ENCODE assay signal across 8 cellular contexts in the genomic region with DNA sequence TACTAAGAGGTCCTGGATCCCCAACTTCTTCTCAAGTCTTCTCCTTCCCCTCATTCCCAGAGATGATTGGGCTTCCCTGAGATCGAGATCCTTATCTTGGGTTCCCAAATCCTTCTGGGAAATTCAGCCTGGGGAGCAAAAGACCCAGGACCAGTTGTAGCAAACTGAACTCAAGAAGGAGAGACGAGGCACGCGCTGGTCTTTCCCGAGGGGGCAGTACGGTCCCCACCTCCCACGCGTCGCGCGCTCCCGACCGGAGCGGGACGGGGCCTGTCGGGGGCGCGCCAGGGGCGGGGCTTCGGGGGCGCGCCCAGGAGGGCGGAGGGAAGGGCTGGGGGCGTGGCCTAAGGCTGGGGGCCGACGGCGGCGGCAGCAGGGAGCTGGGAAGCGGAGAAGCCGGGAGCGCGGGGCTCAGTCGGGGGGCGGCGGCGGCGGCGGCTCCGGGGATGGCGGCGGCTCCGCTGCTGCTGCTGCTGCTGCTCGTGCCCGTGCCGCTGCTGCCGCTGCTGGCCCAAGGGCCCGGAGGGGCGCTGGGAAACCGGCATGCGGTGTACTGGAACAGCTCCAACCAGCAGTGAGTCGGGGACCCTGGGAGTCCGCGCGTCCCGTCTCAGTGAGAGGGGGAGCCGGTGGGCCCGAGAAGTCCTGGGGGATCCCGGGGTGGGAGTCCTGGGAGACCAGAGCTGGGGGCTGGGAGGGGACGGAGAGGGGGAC. TPM values are rescaled to one million over a fixed set of nuclear protein-coding genes. Genes with fewer than 3 reads are reported as not detected.
DNase-seq lines count a peak whose midpoint lies in the region; ATAC-seq, FAIRE-seq and TF ChIP-seq lines count a peak whose summit lies in the region.

A gene with protein sequence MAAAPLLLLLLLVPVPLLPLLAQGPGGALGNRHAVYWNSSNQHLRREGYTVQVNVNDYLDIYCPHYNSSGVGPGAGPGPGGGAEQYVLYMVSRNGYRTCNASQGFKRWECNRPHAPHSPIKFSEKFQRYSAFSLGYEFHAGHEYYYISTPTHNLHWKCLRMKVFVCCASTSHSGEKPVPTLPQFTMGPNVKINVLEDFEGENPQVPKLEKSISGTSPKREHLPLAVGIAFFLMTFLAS (plus strand): TSS at position 342 of the 714 bp plus-strand sequence. CDS start 105 bp downstream, at position 447.

- RAD21 ChIA-PET in HCT116 (lab: Charles Lee; ENCODE audit: low non-redundant PET in 1 of 2, low total read pairs in 2 of 2, uncharacterized antibody in 2 of 2, unreplicated experiment in 2 of 2) = interaction anchor here (0.7 to 1.5 kb wide), 2 partner anchors 15 to 349 kb away, joined by 3 to 4 read pairs; a partner anchor contains a TSS

- H3K9me3 Mint-ChIP-seq in activated naive CD4-positive, alpha-beta T cell treated with anti-CD3 and anti-CD28 coated beads, Interleukin-2, amount 50 U/mL, for 24 hours = no peaks in the 10 kb centered on the region

- ATAC-seq in HCT116 (peak; percentile 76), Right ventricle myocardium superior (ENCODE audit: poor library complexity) (peak; percentile 84), HG03520 (IDR thresholded peaks at IDR 0.05; ENCODE audit: unreplicated experiment) (no peak), GM21529 (IDR thresholded peaks at IDR 0.05; ENCODE audit: unreplicated experiment) (no peak)

- H3K79me2 ChIP-seq in HCT116 (ENCODE audit: insufficient read depth, low read length) = no peaks in the 10 kb centered on the region; the same call in 1 of the 2 replicates
- no peaks in the 10 kb centered on the region for H3K79me2 ChIP-seq in parathyroid adenoma

- H3K9me3 ChIP-seq in BLaER1 (no peaks in the 10 kb centered on the region), HCT116 (ENCODE audit: control insufficient read depth in 1 of 2, insufficient read depth in 1 of 2, low read depth in 1 of 2, low read length in 2 of 2) (no peaks in the 10 kb centered on the region), parathyroid adenoma (ENCODE audit: control insufficient read depth, low read length) (no peaks in the 10 kb centered on the region)

- H3K4me2 ChIP-seq in BLaER1 = peak within 1 kb of the TSS; percentile 100
- peak within 1 kb of the TSS; percentile 99 for H3K4me2 ChIP-seq in HCT116 (ENCODE audit: low read length)
- H3K4me2 ChIP-seq in parathyroid adenoma (ENCODE audit: low read length) = peak within 1 kb of the TSS; percentile 84

- H4K20me1 ChIP-seq in BLaER1 = peaks cover 48% of the 10 kb centered on the region
- H4K20me1 ChIP-seq in HCT116 (ENCODE audit: insufficient read depth) = no peaks in the 10 kb centered on the region

- POLR2A ChIA-PET in HCT116 (lab: Charles Lee) = interaction anchor here (0.7 to 1.1 kb wide), 2 partner anchors 11 to 61 kb away, joined by 3 read pairs; a partner anchor contains a TSS

- no peaks in the 10 kb centered on the region for H3K9me2 ChIP-seq in HCT116 (ENCODE audit: insufficient read depth)

- peak within 1 kb of the TSS; percentile 87 for H3K4me3 Mint-ChIP-seq in activated naive CD4-positive, alpha-beta T cell treated with anti-CD3 and anti-CD28 coated beads, Interleukin-2, amount 50 U/mL, for 24 hours

- CTCF ChIA-PET in HCT116 (lab: Charles Lee) = interaction anchor here (0.8 to 1.8 kb wide), 6 partner anchors 12 to 94 kb away, joined by 3 to 8 read pairs (median 4); a partner anchor contains a TSS

- TF ChIP-seq POLR2A in HCT116 (IDR thresholded peaks at IDR 0.05; ENCODE audit: borderline replicate concordance, extremely low read depth, insufficient read depth, insufficient read length) = no peak

- H3K27ac ChIP-seq in BLaER1 (peak within 1 kb of the TSS; percentile 75; the same call in 1 of the 2 replicates), HCT116 (ENCODE audit: low read depth, low read length) (peak within 1 kb of the TSS; percentile 31; the same call in 1 of the 2 replicates), parathyroid adenoma (no peak within 1 kb of the TSS)

- no TSS peak for BruUV-seq in HCT116 (replicated peaks; lab: Mats Ljungman, UMichigan)

- peaks cover 41% of the 10 kb centered on the region for H3K4me1 Mint-ChIP-seq in activated naive CD4-positive, alpha-beta T cell treated with anti-CD3 and anti-CD28 coated beads, Interleukin-2, amount 50 U/mL, for 24 hours

- H3K9ac ChIP-seq in BLaER1 (peak within 1 kb of the TSS; percentile 75), HCT116 (ENCODE audit: low read length) (peak within 1 kb of the TSS; percentile 81), parathyroid adenoma (no peak within 1 kb of the TSS)

- intact Hi-C loops in HCT116 (cut with micrococcal nuclease) (no loop called here), Right ventricle myocardium superior (cut with DNase I) (no loop called here)

- no peak for TF ChIP-seq CTCF in HCT116 (IDR thresholded peaks at IDR 0.05 in 2 of 3, conservative IDR thresholded peaks at IDR 0.05 in 1 of 3; ENCODE audit: borderline replicate concordance in 1 of 3, insufficient read depth in 1 of 3, low read depth in 2 of 3, low read length in 2 of 3)
- no peak for TF ChIP-seq CTCF in parathyroid adenoma (IDR thresholded peaks at IDR 0.05)

- H2AFZ ChIP-seq in HCT116 (ENCODE audit: low read depth, low read length, poor library complexity, severe bottlenecking) (peak within 1 kb of the TSS; percentile 45), parathyroid adenoma (peak within 1 kb of the TSS; percentile 50)

- H3K4me3 ChIP-seq in BLaER1 = peak within 1 kb of the TSS; percentile 70
- peak within 1 kb of the TSS; percentile 73 to 90 for H3K4me3 ChIP-seq in HCT116 (replicated peaks in 1 of 2; ENCODE audit: low read depth in 1 of 2, low read length in 2 of 2)
- H3K4me3 ChIP-seq in parathyroid adenoma (ENCODE audit: low read depth, low read length) = peak within 1 kb of the TSS; percentile 55

- H3K36me3 Mint-ChIP-seq in activated naive CD4-positive, alpha-beta T cell treated with anti-CD3 and anti-CD28 coated beads, Interleukin-2, amount 50 U/mL, for 24 hours = no peaks in the 10 kb centered on the region

- no peak for FAIRE-seq in RCC 7860 (lab: Jason Lieb, UNC)

- no peaks in the 10 kb centered on the region for H3K36me3 ChIP-seq in BLaER1
- no peaks in the 10 kb centered on the region for H3K36me3 ChIP-seq in HCT116 (ENCODE audit: control insufficient read depth in 1 of 2, insufficient read depth in 2 of 2, low read length in 2 of 2)
- no peaks in the 10 kb centered on the region for H3K36me3 ChIP-seq in parathyroid adenoma (ENCODE audit: control insufficient read depth, insufficient read depth, low read length)

- peak within 1 kb of the TSS; percentile 26 for H3K27ac Mint-ChIP-seq in activated naive CD4-positive, alpha-beta T cell treated with anti-CD3 and anti-CD28 coated beads, Interleukin-2, amount 50 U/mL, for 24 hours

- peaks cover 15% of the 10 kb centered on the region for H3K27me3 Mint-ChIP-seq in activated naive CD4-positive, alpha-beta T cell treated with anti-CD3 and anti-CD28 coated beads, Interleukin-2, amount 50 U/mL, for 24 hours

- no peak for TF ChIP-seq RAD21 in HCT116 (IDR thresholded peaks at IDR 0.05; ENCODE audit: low read depth)

- H3K4me1 ChIP-seq in BLaER1 (peaks cover 100% of the 10 kb centered on the region), HCT116 (ENCODE audit: control insufficient read depth in 1 of 2, insufficient read depth in 2 of 2, low read length in 2 of 2) (peaks cover 23 to 53% of the 10 kb centered on the region in 2 experiments), parathyroid adenoma (peaks cover 2% of the 10 kb centered on the region)

- no peak for DNase-seq in HCT116 (ENCODE audit: low read depth, low spot score)
- DNase-seq in RCC 7860 (ENCODE audit: low spot score) = peak; percentile 6
- DNase-seq in Right ventricle myocardium superior = peak; percentile 80

- H3K27me3 ChIP-seq in BLaER1 (peaks cover 49% of the 10 kb centered on the region), HCT116 (ENCODE audit: insufficient read depth, low read length) (no peaks in the 10 kb centered on the region), parathyroid adenoma (ENCODE audit: control insufficient read depth, insufficient read depth, low read length) (no peaks in the 10 kb centered on the region)

TF ChIP-seq in HCT116, 20 proteins besides CTCF, POLR2A, EP300 and RAD21:
- TF ChIP-seq POLR2AphosphoS5 (IDR thresholded peaks at IDR 0.05; ENCODE audit: low read depth, low read length) (peak; percentile 73), ZFX (IDR thresholded peaks at IDR 0.05) (no peak)

RNA-seq across cellular contexts. Expression of the gene that starts here (rescaled TPM):
- total RNA-seq in HCT116 (2021; ENCODE audit: unreplicated experiment) = 20.4 TPM
- polyA plus RNA-seq in HCT116 (2012) = 29.2 and 31.1 TPM in 2 replicates
- 0.75 TPM for total RNA-seq in Right ventricle myocardium superior

Comparison
In these comparisons a context has a peak if more than half of its experiments do, and no peak if none do; other contexts are left out.
1. RNA of the gene that starts here (total RNA-seq): 20.4 TPM in HCT116 (single experiment); 0.75 TPM in Right ventricle myocardium superior (single experiment); every median in the first group is over 10 times any median in the second.
2. Peak in DNase-seq and ATAC-seq in Right ventricle myocardium superior; RNA of the gene not detected or under 1 TPM.
3. Peak in every context shown above with its lines, with median percentiles within 50 percentile points of each other: H3K4me2 ChIP-seq and H3K4me3 ChIP-seq.